19 cellular contexts compared by ENCODE assay signal in genomic region chr19:31258211-31259052, GRCh38.
A peak's percentile ranks its signal among the peaks of the same experiment; 100 is the strongest.
DNase-seq lines count a peak whose midpoint lies in the region; ATAC-seq and TF ChIP-seq lines count a peak whose summit lies in the region.
"Had no signal": no experiment of that assay in that cellular context is flagged by ENCODE, and none has a peak within 500 bp of the region (broad histone marks: within the 10 kb centered on the region; RNA-seq: fewer than 3 reads in every experiment).

No MANE protein-coding gene starts in this region.

- intact Hi-C loops in esophagus muscularis mucosa (cut with DNase I) = no loop called here
- intact Hi-C loops in PC-9 (cut with micrococcal nuclease; ENCODE audit: unreplicated experiment) = no loop called here

- H2AFZ ChIP-seq in neural cell (ENCODE audit: low read depth, low read length) = no peak overlapping the region
- H2AFZ ChIP-seq in PC-9 = no peak overlapping the region

- H3K36me3 ChIP-seq in esophagus muscularis mucosa (no peaks in the 10 kb centered on the region), neural cell (ENCODE audit: insufficient read depth, low read length) (no peaks in the 10 kb centered on the region), PC-9 (ENCODE audit: low read depth) (no peaks in the 10 kb centered on the region)

- H3K9me2 ChIP-seq in neural cell (ENCODE audit: insufficient read depth, low read length) = no peaks in the 10 kb centered on the region
- no peaks in the 10 kb centered on the region for H3K9me2 ChIP-seq in PC-9 (ENCODE audit: insufficient read depth)

- no TSS peak for BruUV-seq in PC-9 (replicated peaks; lab: Mats Ljungman, UMichigan)

- 89% methylated on average over 14 of the region's 15 CpGs for WGBS in esophagus muscularis mucosa

- H3K4me3 ChIP-seq in esophagus muscularis mucosa (no peak overlapping the region), neural cell (ENCODE audit: low read length) (peak overlapping the region; percentile 24), PC-9 (no peak overlapping the region)

- H3K9me3 ChIP-seq in esophagus muscularis mucosa (no peaks in the 10 kb centered on the region), neural cell (ENCODE audit: low read length) (no peaks in the 10 kb centered on the region), PC-9 (ENCODE audit: insufficient read depth, low read depth) (no peaks in the 10 kb centered on the region)

- H3F3A ChIP-seq in neural cell (ENCODE audit: insufficient read depth, low read length, poor library complexity, severe bottlenecking) = no peaks in the 10 kb centered on the region
- H3F3A ChIP-seq in PC-9 (ENCODE audit: insufficient read depth, low read depth) = no peaks in the 10 kb centered on the region

- H3K4me2 ChIP-seq in neural cell (ENCODE audit: low read length) (no peak overlapping the region), PC-9 (no peak overlapping the region)

- no peak for TF ChIP-seq RAD21 in neural cell (conservative IDR thresholded peaks at IDR 0.05)

- H3K4me1 ChIP-seq in esophagus muscularis mucosa = peaks cover 5 to 46% (median 46%) of the 10 kb centered on the region in 4 donors
- no peaks in the 10 kb centered on the region for H3K4me1 ChIP-seq in PC-9 (replicated peaks; ENCODE audit: insufficient read depth)

- H3K27ac ChIP-seq in esophagus muscularis mucosa (replicated peaks in 1 of 4) (no peak overlapping the region), neural cell (ENCODE audit: low read length) (no peak overlapping the region), PC-9 (no peak overlapping the region)

- no peak for TF ChIP-seq EP300 in esophagus muscularis mucosa (IDR thresholded peaks at IDR 0.05)
- TF ChIP-seq EP300 in neural cell (conservative IDR thresholded peaks at IDR 0.05; ENCODE audit: poor library complexity, severe bottlenecking) = no peak

- DNase-seq in activated CD8-positive, alpha-beta memory T cell treated with anti-CD3 and anti-CD28 coated beads, Interleukin-2, amount 50 U/mL, for 48 hours = peak; percentile 38
- DNase-seq in activated CD8-positive, alpha-beta memory T cell treated with anti-CD3 and anti-CD28 coated beads for 24 hours = no peak
- DNase-seq in esophagus muscularis mucosa (ENCODE audit: extremely low spot score) (peak; percentile 77), GM19238 (ENCODE audit: insufficient read length, low spot score) (no peak), PC-9 (no peak)
- DNase-seq: Calu3, DMS79, HFFc6, Karpas-422, MM.1S, NCI-H1105, NCI-H187 treated with DMSO at 0.1 percent for 48 hours, NCI-H446, NCI-H748 treated with DMSO at 0.1 percent for 48 hours, PC-3 had no signal

- ATAC-seq in HG03439 (IDR thresholded peaks at IDR 0.05; ENCODE audit: unreplicated experiment) (no peak), GM19035 (IDR thresholded peaks at IDR 0.05; ENCODE audit: unreplicated experiment) (no peak)
- ATAC-seq: HepG2, PC-3 had no signal

- POLR2A ChIA-PET in PC-9 (lab: Charles Lee; ENCODE audit: unreplicated experiment) = no interaction called here

- H3K79me2 ChIP-seq in neural cell (replicated peaks; ENCODE audit: insufficient read depth, low read length) = no peaks in the 10 kb centered on the region
- H3K79me2 ChIP-seq in PC-9 (ENCODE audit: low read depth) = no peaks in the 10 kb centered on the region

- no peak for TF ChIP-seq CTCF in esophagus muscularis mucosa (IDR thresholded peaks at IDR 0.05)
- no peak for TF ChIP-seq CTCF in neural cell (IDR thresholded peaks at IDR 0.05; ENCODE audit: poor library complexity, severe bottlenecking)
- TF ChIP-seq CTCF in PC-9 (conservative IDR thresholded peaks at IDR 0.05) = no peak

- no peaks in the 10 kb centered on the region for H4K20me1 ChIP-seq in neural cell (ENCODE audit: insufficient read depth)
- no peaks in the 10 kb centered on the region for H4K20me1 ChIP-seq in PC-9 (ENCODE audit: insufficient read depth)

- TF ChIP-seq POLR2A in esophagus muscularis mucosa (IDR thresholded peaks at IDR 0.05; ENCODE audit: low read depth) = no peak

- no peaks in the 10 kb centered on the region for H3K27me3 ChIP-seq in esophagus muscularis mucosa
- no peaks in the 10 kb centered on the region for H3K27me3 ChIP-seq in neural cell (ENCODE audit: insufficient read depth, low read depth, low read length)
- peaks cover 59% of the 10 kb centered on the region for H3K27me3 ChIP-seq in PC-9 (ENCODE audit: insufficient read depth, low read depth)

- no peak overlapping the region for H3K9ac ChIP-seq in neural cell (ENCODE audit: low read length)

- CTCF ChIA-PET in PC-9 (lab: Charles Lee) = no interaction called here

TF ChIP-seq in neural cell, 6 proteins besides CTCF, POLR2A, EP300 and RAD21:
- TF ChIP-seq POLR2AphosphoS5 (IDR thresholded peaks at IDR 0.05) (peak; percentile 7), REST (IDR thresholded peaks at IDR 0.05; ENCODE audit: borderline replicate concordance) (no peak)

Comparison
In these comparisons a context has a peak if more than half of its experiments do, and no peak if none do; other contexts are left out.
1. DNase-seq: peak in activated CD8-positive, alpha-beta memory T cell treated with anti-CD3 and anti-CD28 coated beads, Interleukin-2, amount 50 U/mL, for 48 hours (single experiment) and esophagus muscularis mucosa (single experiment); none in activated CD8-positive, alpha-beta memory T cell treated with anti-CD3 and anti-CD28 coated beads for 24 hours (single experiment), GM19238 (single experiment) and PC-9 (0 of 2).